Comparison of ENCODE assay signal across 30 cellular contexts in genomic region chr14:62313228-62313627, GRCh38.
"Had no signal": no experiment of that assay in that cellular context is flagged by ENCODE, and none has a peak within 500 bp of the region (broad histone marks: within the 10 kb centered on the region; RNA-seq: fewer than 3 reads in every experiment).

No MANE protein-coding gene starts in this region.

- H3K9me3 ChIP-seq: esophagus muscularis mucosa, gastrocnemius medialis, heart left ventricle had no signal

- H3K4me1 ChIP-seq: foreskin keratinocyte, gastrocnemius medialis, heart left ventricle had no signal

- FAIRE-seq: astrocyte, bronchial epithelial cell had no signal

- DNase-seq: activated B cell treated with CpG ODN at 0.5 μM for 24 hours; activated CD4-positive, alpha-beta T cell treated with anti-CD3 and anti-CD28 coated beads for 48 hours; activated CD4-positive, alpha-beta T cell treated with anti-CD3 and anti-CD28 coated beads, Interleukin-2, amount 50 U/mL, for 1 hour; activated CD4-positive, alpha-beta T cell treated with anti-CD3 and anti-CD28 coated beads, Interleukin-2, amount 50 U/mL, for 48 hours; activated CD8-positive, alpha-beta memory T cell treated with anti-CD3 and anti-CD28 coated beads for 24 hours; activated CD8-positive, alpha-beta T cell treated with anti-CD3 and anti-CD28 coated beads for 36 hours; activated effector memory CD4-positive, alpha-beta T cell treated with Interleukin-2 at 50 U/mL for 16 hours; activated gamma-delta T cell treated with Interleukin-2 at 50 U/mL for 16 hours; activated naive CD4-positive, alpha-beta T cell treated with anti-CD3 and anti-CD28 coated beads, Interleukin-2, amount 50 U/mL, for 16 hours; activated naive CD4-positive, alpha-beta T cell treated with Interleukin-2 at 50 U/mL for 16 hours; activated T-cell treated with anti-CD3 and anti-CD28 coated beads, Interleukin-2, amount 50 U/mL, for 4 hours; amniotic stem cell; anterior cingulate cortex; brain microvascular endothelial cell; dorsolateral prefrontal cortex; effector memory CD4-positive, alpha-beta T cell; endodermal cell; foreskin keratinocyte; gastrocnemius medialis; glutamatergic neuron; heart left ventricle; T-helper 17 cell; T1000; WERI-Rb-1 had no signal

- H3K27ac ChIP-seq: brain microvascular endothelial cell, coronary artery, dorsolateral prefrontal cortex, esophagus muscularis mucosa, foreskin keratinocyte, gastrocnemius medialis, heart left ventricle, WERI-Rb-1 had no signal

- ATAC-seq: activated CD4-positive, CD25-positive, alpha-beta regulatory T cell treated with anti-CD3 and anti-CD28 coated beads, Interleukin-2, amount 50 U/mL, for 24 hours; activated CD8-positive, alpha-beta T cell treated with anti-CD3 and anti-CD28 coated beads for 36 hours; activated T-cell treated with anti-CD3 and anti-CD28 coated beads, Interleukin-2, amount 50 U/mL, for 4 hours; activated T-helper 17 cell treated with anti-CD3 and anti-CD28 coated beads, Interleukin-2, amount 50 U/mL, for 72 hours; foreskin keratinocyte; gastrocnemius medialis; heart left ventricle; T-helper 17 cell had no signal

- H3K4me3 ChIP-seq: coronary artery, dorsolateral prefrontal cortex, esophagus muscularis mucosa, gastrocnemius medialis, heart left ventricle had no signal
